9 cellular contexts compared by ENCODE assay signal in genomic region chr7:117871778-117872538, GRCh38. TPM values are rescaled to one million over a fixed set of nuclear protein-coding genes. Genes with fewer than 3 reads are reported as not detected.
DNase-seq lines count a peak whose midpoint lies in the region; ATAC-seq and TF ChIP-seq lines count a peak whose summit lies in the region.
"Had no signal": no experiment of that assay in that cellular context is flagged by ENCODE, and none has a peak within 500 bp of the region (broad histone marks: within the 10 kb centered on the region; RNA-seq: fewer than 3 reads in every experiment).

No MANE protein-coding gene starts in this region.

- peaks cover 17% of the 10 kb centered on the region for H3K4me1 Mint-ChIP-seq in Calu3 (ENCODE audit: low read depth, unreplicated experiment)

- no peak overlapping the region for H3K9ac ChIP-seq in PC-3 (ENCODE audit: low read length)

- no peak for ATAC-seq in PC-3
- ATAC-seq in GM19351 (IDR thresholded peaks at IDR 0.05; ENCODE audit: unreplicated experiment) = no peak
- ATAC-seq in GM18498 (IDR thresholded peaks at IDR 0.05; ENCODE audit: unreplicated experiment) = no peak

- peak overlapping the region; percentile 80 for H3K4me3 Mint-ChIP-seq in Calu3 (ENCODE audit: low read depth, unreplicated experiment)
- H3K4me3 Mint-ChIP-seq: activated T-cell treated with anti-CD3 and anti-CD28 coated beads, Interleukin-2, amount 50 U/mL, for 4 hours had no signal

- CTCF ChIA-PET in Calu3 (lab: Charles Lee) = interaction anchor here (0.6 to 0.7 kb wide), 2 partner anchors 127 to 129 kb away, joined by 3 to 7 read pairs; no protein-coding TSS in a partner anchor
- CTCF ChIA-PET in PC-3 (lab: Charles Lee) = interaction anchor here (0.7 to 1.0 kb wide), 2 partner anchors 34 to 122 kb away, joined by 3 read pairs; no protein-coding TSS in a partner anchor
- CTCF ChIA-PET in PC-9 (lab: Charles Lee) = no interaction called here

- H3K27me3 Mint-ChIP-seq in Calu3 (ENCODE audit: unreplicated experiment) = peaks cover 57% of the 10 kb centered on the region

- in situ Hi-C loops in ACHN (cut with HindIII; ENCODE audit: low pct_ligation_motif_present, low pct_unique_long_range_greater_than_20kb, low sequenced_read_pairs) = no loop called here

- intact Hi-C loops in Calu3 (cut with micrococcal nuclease; ENCODE audit: unreplicated experiment) = loop anchor here (2.0 kb wide), 1 partner anchor 121 kb away; no protein-coding TSS in a partner anchor
- intact Hi-C loops in PC-3 (cut with micrococcal nuclease) = loop anchor here (2.0 kb wide), 3 partner anchors 125 to 313 kb away; partner anchors contain the start of gene LSM8
- intact Hi-C loops in PC-9 (cut with micrococcal nuclease; ENCODE audit: unreplicated experiment) = loop anchor here (10.0 kb wide), 1 partner anchor 233 kb away; no protein-coding TSS in a partner anchor

- no peak for TF ChIP-seq CTCF in Calu3 (IDR thresholded peaks at IDR 0.05; ENCODE audit: unreplicated experiment)
- TF ChIP-seq CTCF in PC-3 (conservative IDR thresholded peaks at IDR 0.05; ENCODE audit: low read depth, low read length) = no peak
- TF ChIP-seq CTCF in PC-9 (conservative IDR thresholded peaks at IDR 0.05) = no peak

- H3K79me2 ChIP-seq in PC-3 (ENCODE audit: low read length) = no peaks in the 10 kb centered on the region
- no peaks in the 10 kb centered on the region for H3K79me2 ChIP-seq in PC-9 (ENCODE audit: low read depth)

- no peaks in the 10 kb centered on the region for H3K9me3 Mint-ChIP-seq in Calu3 (ENCODE audit: low read depth, unreplicated experiment)
- H3K9me3 Mint-ChIP-seq: activated T-cell treated with anti-CD3 and anti-CD28 coated beads, Interleukin-2, amount 50 U/mL, for 4 hours had no signal

- H3K9me3 ChIP-seq in PC-3 (ENCODE audit: low read length) (no peaks in the 10 kb centered on the region), PC-9 (ENCODE audit: insufficient read depth, low read depth) (no peaks in the 10 kb centered on the region)

- H3K4me2 ChIP-seq in PC-3 (ENCODE audit: low read length) (peak overlapping the region; percentile 88; the same call in 1 of the 2 replicates), PC-9 (no peak overlapping the region)

- POLR2A ChIA-PET in PC-3 (lab: Charles Lee; ENCODE audit: unreplicated experiment) = no interaction called here
- POLR2A ChIA-PET in PC-9 (lab: Charles Lee; ENCODE audit: unreplicated experiment) = no interaction called here

- DNase-seq in Calu3 = peak; percentile 4
- DNase-seq in PC-3 = no peak
- peak; percentile 64 for DNase-seq in globus pallidus (ENCODE audit: low spot score)
- peak in 51 of 56 donors; percentile 22 to 86 (median 58) for DNase-seq in nucleus accumbens (lab: John Stamatoyannopoulos, UW)
- DNase-seq in ACHN = no peak
- DNase-seq in PC-9 = no peak
- DNase-seq: activated T-cell treated with anti-CD3 and anti-CD28 coated beads, Interleukin-2, amount 50 U/mL, for 4 hours had no signal

- H3K4me1 ChIP-seq in PC-3 (ENCODE audit: insufficient read depth, low read length) (0 out of 2 replicates have a peak, but pooled peaks cover 6% of the 10 kb centered on the region), PC-9 (replicated peaks; ENCODE audit: insufficient read depth) (no peaks in the 10 kb centered on the region)

- BruUV-seq in Calu3 (replicated peaks; lab: Mats Ljungman, UMichigan) (no TSS peak), PC-3 (replicated peaks; lab: Mats Ljungman, UMichigan) (TSS peak; percentile 18), PC-9 (replicated peaks; lab: Mats Ljungman, UMichigan) (no TSS peak)

- H3K9me2 ChIP-seq in PC-3 (replicated peaks; ENCODE audit: low read length) (no peaks in the 10 kb centered on the region), PC-9 (ENCODE audit: insufficient read depth) (no peaks in the 10 kb centered on the region)

- H3K4me3 ChIP-seq in PC-3 (ENCODE audit: low read length) (peak overlapping the region; percentile 71; the same call in 1 of the 2 replicates), PC-9 (no peak overlapping the region)

- H3K36me3 ChIP-seq in PC-3 (ENCODE audit: low read depth, low read length) (no peaks in the 10 kb centered on the region), PC-9 (ENCODE audit: low read depth) (no peaks in the 10 kb centered on the region)

- no peaks in the 10 kb centered on the region for H4K20me1 ChIP-seq in PC-3 (ENCODE audit: low read length)
- H4K20me1 ChIP-seq in PC-9 (ENCODE audit: insufficient read depth) = no peaks in the 10 kb centered on the region

- H3F3A ChIP-seq in PC-3 (ENCODE audit: low read length, unreplicated experiment) (no peaks in the 10 kb centered on the region), PC-9 (ENCODE audit: insufficient read depth, low read depth) (no peaks in the 10 kb centered on the region)

- H3K27ac ChIP-seq in PC-3 (ENCODE audit: low read length) (no peak overlapping the region), PC-9 (no peak overlapping the region)

- H3K36me3 Mint-ChIP-seq in Calu3 (ENCODE audit: insufficient read depth, unreplicated experiment) = peaks cover 21% of the 10 kb centered on the region

- H2AFZ ChIP-seq in PC-3 (ENCODE audit: low read length) (no peak overlapping the region), PC-9 (no peak overlapping the region)

- H3K27ac Mint-ChIP-seq in Calu3 (ENCODE audit: unreplicated experiment) = no peak overlapping the region

- H3K27me3 ChIP-seq in PC-3 (ENCODE audit: low read length) (peaks cover 31% of the 10 kb centered on the region), PC-9 (ENCODE audit: insufficient read depth, low read depth) (no peaks in the 10 kb centered on the region)

RNA-seq across cellular contexts. Expression of gene CTTNBP2, which starts 1.3 kb away (rescaled TPM):
- total RNA-seq in Calu3 (2022) (2.3 and 2.4 TPM in 2 replicates), PC-3 (2014; rRNA removed) (1.0 and 1.1 TPM in 2 replicates), PC-9 (2021) (not detected in 2 replicates)

Comparison
In these comparisons a context has a peak if more than half of its experiments do, and no peak if none do; other contexts are left out.
1. DNase-seq: peak in Calu3 (single experiment), globus pallidus (single experiment) and nucleus accumbens (51 of 56); none in PC-3 (single experiment), ACHN (single experiment) and PC-9 (0 of 2).